Comparison of ENCODE assay signal across 13 cellular contexts in the genomic region with DNA sequence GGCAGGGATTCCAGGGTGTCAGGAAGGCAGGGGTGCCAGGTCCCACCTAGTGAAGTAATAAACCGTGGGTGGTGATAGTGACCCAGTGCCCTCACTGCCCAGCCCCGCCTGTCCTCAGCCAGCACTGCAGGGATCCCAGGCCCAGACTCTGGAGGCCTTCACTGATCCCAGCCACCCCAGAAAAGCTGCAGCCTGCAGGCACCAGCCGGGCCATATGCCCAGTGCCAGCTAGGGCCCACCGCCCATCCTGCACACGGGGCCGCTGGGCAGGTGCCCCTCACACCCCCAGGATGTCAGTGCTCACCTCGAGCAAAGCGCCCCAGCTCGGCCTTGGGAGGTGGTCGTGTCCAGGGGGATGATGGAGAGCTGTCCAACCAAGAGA.
"Had no signal": no experiment of that assay in that cellular context is flagged by ENCODE, and none has a peak within 500 bp of the region (broad histone marks: within the 10 kb centered on the region; RNA-seq: fewer than 3 reads in every experiment).

No MANE protein-coding gene starts in this region.

- DNase-seq: activated CD4-positive, alpha-beta memory T cell treated with anti-CD3 and anti-CD28 coated beads for 36 hours; activated CD4-positive, alpha-beta T cell treated with anti-CD3 and anti-CD28 coated beads for 36 hours; activated naive CD4-positive, alpha-beta T cell; activated T-cell treated with anti-CD3 and anti-CD28 coated beads for 4 hours; brain microvascular endothelial cell; cortex of kidney; erythroblast; hypothalamus; left ventricle myocardium inferior; naive thymus-derived CD4-positive, alpha-beta T cell; stimulated activated naive CD4-positive, alpha-beta T cell; substantia nigra; T-helper 2 cell had no signal
